In genomic region chr16:69564845-69565610, GRCh38 we compare ENCODE assay signal across 8 cellular contexts. TPM values are rescaled to one million over a fixed set of nuclear protein-coding genes. Genes with fewer than 3 reads are reported as not detected.
DNase-seq lines count a peak whose midpoint lies in the region; ATAC-seq and TF ChIP-seq lines count a peak whose summit lies in the region.

No MANE protein-coding gene starts in this region.

- H3K27ac ChIP-seq in ACC112 (ENCODE audit: low read depth, low read length) (peak overlapping the region; percentile 64), HEK293 (ENCODE audit: extremely low read depth, low read depth, low read length) (peak overlapping the region; percentile 95), iPS-20b (ENCODE audit: low read length) (peak overlapping the region; percentile 18), spleen (peak overlapping the region; percentile 93 to 99 (median 98))

- H3K27me3 ChIP-seq in ACC112 (ENCODE audit: insufficient read depth, low read length) (no peaks in the 10 kb centered on the region), iPS-20b (ENCODE audit: insufficient read depth, low read length) (no peaks in the 10 kb centered on the region), spleen (replicated peaks in 1 of 7) (no peaks in the 10 kb centered on the region)

- TF ChIP-seq POLR2A in spleen (IDR thresholded peaks at IDR 0.05), result no peak

- H3K9me3 Mint-ChIP-seq in activated naive CD8-positive, alpha-beta T cell treated with anti-CD3 and anti-CD28 coated beads, Interleukin-2, amount 50 U/mL, for 24 hours, result no peaks in the 10 kb centered on the region

- peaks cover 62% of the 10 kb centered on the region for H3K4me1 Mint-ChIP-seq in activated naive CD8-positive, alpha-beta T cell treated with anti-CD3 and anti-CD28 coated beads, Interleukin-2, amount 50 U/mL, for 24 hours

- peaks cover 58% of the 10 kb centered on the region for H3K79me2 ChIP-seq in ACC112 (ENCODE audit: control insufficient read depth, insufficient read depth, low read length, unreplicated experiment)

- peak overlapping the region; percentile 88 for H3K4me3 Mint-ChIP-seq in activated naive CD8-positive, alpha-beta T cell treated with anti-CD3 and anti-CD28 coated beads, Interleukin-2, amount 50 U/mL, for 24 hours

- H3K36me3 ChIP-seq in ACC112 (ENCODE audit: insufficient read depth, low read length), result peaks cover 10% of the 10 kb centered on the region; the same call in 1 of the 2 replicates
- peaks cover 0 to 5% of the 10 kb centered on the region in 2 experiments; a peak in 1 of 3 replicates for H3K36me3 ChIP-seq in HEK293 (ENCODE audit: control insufficient read depth in 2 of 2, insufficient read depth in 1 of 2, low read length in 2 of 2)
- H3K36me3 ChIP-seq in iPS-20b (ENCODE audit: insufficient read depth, low read depth, low read length), result no peaks in the 10 kb centered on the region
- H3K36me3 ChIP-seq in spleen, result no peaks in the 10 kb centered on the region

- DNase-seq in activated naive CD8-positive, alpha-beta T cell treated with anti-CD3 and anti-CD28 coated beads, Interleukin-2, amount 50 U/mL, for 24 hours, result no peak
- DNase-seq in spleen, result no peak
- no peak for DNase-seq in NCI-H510A (lab: John Stamatoyannopoulos, UW)
- DNase-seq in stimulated activated CD4-positive, alpha-beta T cell treated with anti-CD3 and anti-CD28 coated beads, Interleukin-4, amount 100 ng/mL, for 1 hour, result no peak

- intact Hi-C loops in spleen (cut with DNase I; ENCODE audit: low total_unique reads), result loop anchor here (10.0 kb wide), 2 partner anchors 140 to 170 kb away; partner anchors contain the start of gene CYB5B

- H2AFZ ChIP-seq in ACC112 (ENCODE audit: low read length, unreplicated experiment), result peak overlapping the region; percentile 76

- peaks cover 1% of the 10 kb centered on the region for H3K27me3 Mint-ChIP-seq in activated naive CD8-positive, alpha-beta T cell treated with anti-CD3 and anti-CD28 coated beads, Interleukin-2, amount 50 U/mL, for 24 hours

- peak overlapping the region; percentile 97 for H3K27ac Mint-ChIP-seq in activated naive CD8-positive, alpha-beta T cell treated with anti-CD3 and anti-CD28 coated beads, Interleukin-2, amount 50 U/mL, for 24 hours

- POLR2A ChIA-PET in HEK293 (lab: Yijun Ruan, JAX), result interaction anchor here (1.0 to 1.8 kb wide), 3 partner anchors 12 to 190 kb away, joined by 3 to 7 read pairs (median 3); partner anchors contain the start of gene NOB1

- H3K4me3 ChIP-seq in ACC112 (ENCODE audit: low read depth, low read length) (peak overlapping the region; percentile 100), HEK293 (ENCODE audit: low read depth, low read length) (peak overlapping the region; percentile 55), iPS-20b (ENCODE audit: low read length) (peak overlapping the region; percentile 86), spleen (peak overlapping the region; percentile 59 to 92 (median 84))

- H3K9me3 ChIP-seq in HEK293 (ENCODE audit: control insufficient read depth, insufficient read depth, low read depth, low read length) (no peaks in the 10 kb centered on the region), iPS-20b (ENCODE audit: insufficient read depth, low read depth, low read length) (no peaks in the 10 kb centered on the region), spleen (no peaks in the 10 kb centered on the region)

- ATAC-seq in activated naive CD8-positive, alpha-beta T cell treated with anti-CD3 and anti-CD28 coated beads, Interleukin-2, amount 50 U/mL, for 24 hours, result no peak
- no peak for ATAC-seq in GM21619 (IDR thresholded peaks at IDR 0.05; ENCODE audit: unreplicated experiment)

- peak overlapping the region; percentile 88 for H3K9ac ChIP-seq in iPS-20b (ENCODE audit: low read depth, low read length)

- CTCF ChIA-PET in HEK293 (lab: Yijun Ruan, JAX), result interaction anchor here (0.6 to 1.4 kb wide), 3 partner anchors 17 to 166 kb away, joined by 4 to 5 read pairs (median 4); no protein-coding TSS in a partner anchor

- H3K4me1 ChIP-seq in ACC112 (ENCODE audit: control insufficient read depth, insufficient read depth, low read length, unreplicated experiment), result peaks cover 33% of the 10 kb centered on the region
- H3K4me1 ChIP-seq in HEK293 (ENCODE audit: control insufficient read depth, insufficient read depth, low read length), result peaks cover 13% of the 10 kb centered on the region
- peaks cover 32% of the 10 kb centered on the region for H3K4me1 ChIP-seq in iPS-20b (ENCODE audit: insufficient read depth, low read length)
- peaks cover 30 to 59% (median 52%) of the 10 kb centered on the region in 6 donors for H3K4me1 ChIP-seq in spleen

- WGBS in spleen, 5 donors, result 1 to 2% (median 1%) methylated on average over 21 to 24 of the region's 24 CpGs

- no peak for TF ChIP-seq CTCF in HEK293 (tag by site-specific recombination; IDR thresholded peaks at IDR 0.05)
- no peak for TF ChIP-seq CTCF in spleen (IDR thresholded peaks at IDR 0.05 in 8 of 11, conservative IDR thresholded peaks at IDR 0.05 in 3 of 11)

- peaks cover 28% of the 10 kb centered on the region for H3K36me3 Mint-ChIP-seq in activated naive CD8-positive, alpha-beta T cell treated with anti-CD3 and anti-CD28 coated beads, Interleukin-2, amount 50 U/mL, for 24 hours (ENCODE audit: low read depth)

TF ChIP-seq in HEK293, 187 proteins besides CTCF, POLR2A, EP300 and RAD21:
- TF ChIP-seq ZNF2 (tag by site-specific recombination; IDR thresholded peaks at IDR 0.05) (no peak), ZNF335 (tag by site-specific recombination; conservative IDR thresholded peaks at IDR 0.05) (peak; percentile 71), BCL11B (tag by site-specific recombination; IDR thresholded peaks at IDR 0.05; ENCODE audit: low read depth) (0 out of 2 replicates have a peak, but pooled peaks have one; percentile 44), BCL11A (tag by site-specific recombination; IDR thresholded peaks at IDR 0.05; ENCODE audit: low read depth) (peak; percentile 34; the same call in 1 of the 2 replicates), ZBTB48 (tag by site-specific recombination; IDR thresholded peaks at IDR 0.05) (peak; percentile 33; the same call in 1 of the 2 replicates), ZNF362 (tag by site-specific recombination; IDR thresholded peaks at IDR 0.05) (peak; percentile 80), ZNF660 (tag by site-specific recombination; IDR thresholded peaks at IDR 0.05) (no peak)

RNA-seq across cellular contexts. Expression of gene NFAT5, which starts 0.7 kb away (rescaled TPM):
- total RNA-seq in spleen, result 10 to 100 TPM; 50.5 to 96.8 (median 60.9) TPM
- 1 to 10 TPM in 2 of 3 donors, under 1 TPM in 1; 0.79 to 4.8 (median 1.0) TPM for polyA plus RNA-seq in spleen

Comparison
In these comparisons a context has a peak if more than half of its experiments do, and no peak if none do; other contexts are left out.
1. H3K27ac ChIP-seq: peak in every context shown above with its lines; median percentile 98 in spleen; 95 in HEK293; 64 in ACC112; 18 in iPS-20b.